1 cellular context compared by ENCODE assay signal in the genomic region with DNA sequence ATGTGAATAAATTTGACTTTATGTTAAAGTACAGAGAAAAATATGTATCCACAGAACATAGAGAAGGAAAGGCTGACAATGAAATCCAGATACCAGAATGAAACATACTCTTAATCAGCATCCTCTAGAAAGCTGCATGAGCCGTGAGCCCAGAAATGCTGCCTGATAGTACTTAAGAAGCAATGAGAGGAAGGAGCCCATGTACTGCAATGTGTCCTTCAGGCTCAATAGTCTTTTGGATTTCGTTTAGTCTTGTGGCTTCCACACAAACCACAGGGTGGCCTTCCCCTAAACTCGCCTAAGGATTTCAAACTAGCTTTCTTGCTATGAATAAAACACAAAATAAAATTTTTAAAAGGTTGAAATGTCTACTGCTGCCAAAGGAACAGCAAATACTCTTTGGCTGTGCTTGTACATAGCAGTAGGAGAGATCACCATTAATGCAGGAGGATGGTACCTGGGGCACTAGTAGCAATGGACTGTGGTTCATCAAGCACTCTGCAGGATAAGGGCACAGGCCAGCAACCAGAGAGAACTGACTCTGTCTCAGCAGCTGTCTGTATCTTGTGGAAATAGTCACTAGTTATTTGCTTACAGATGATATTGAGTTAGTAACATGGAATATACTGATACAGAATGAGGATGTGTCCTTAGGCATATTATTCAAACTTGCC.
TF ChIP-seq lines count a peak whose summit lies in the region.

No MANE protein-coding gene starts in this region.

TF ChIP-seq in H1, 55 proteins besides CTCF, POLR2A, EP300 and RAD21:
- TF ChIP-seq SIX5 (IDR thresholded peaks at IDR 0.05; ENCODE audit: low read depth, low read length) (no peak), KDM1A (IDR thresholded peaks at IDR 0.05; ENCODE audit: borderline replicate concordance, low read length) (no peak), RFX5 (IDR thresholded peaks at IDR 0.05; ENCODE audit: borderline replicate concordance, low read depth, low read length) (no peak), ZNF274 (IDR thresholded peaks at IDR 0.05; ENCODE audit: borderline replicate concordance, extremely low read depth, low read length) (no peak), TBP (IDR thresholded peaks at IDR 0.05; ENCODE audit: low read depth, low read length) (no peak), CREB1 (IDR thresholded peaks at IDR 0.05) (no peak), MAFK (IDR thresholded peaks at IDR 0.05; ENCODE audit: low read depth, low read length) (no peak), SRF (IDR thresholded peaks at IDR 0.05; ENCODE audit: low read depth, low read length) (no peak), JUN (IDR thresholded peaks at IDR 0.05; ENCODE audit: low read depth, low read length) (no peak), JUND (IDR thresholded peaks at IDR 0.05; ENCODE audit: low read length) (no peak), RBBP5 (IDR thresholded peaks at IDR 0.05; ENCODE audit: borderline replicate concordance, low read depth, low read length) (no peak), CBX5 (IDR thresholded peaks at IDR 0.05; ENCODE audit: low read depth, low read length) (no peak), SUZ12 (IDR thresholded peaks at IDR 0.05; ENCODE audit: low read length) (no peak), BRCA1 (IDR thresholded peaks at IDR 0.05; ENCODE audit: low read depth, low read length) (no peak)
- TF ChIP-seq, protein P1, sequence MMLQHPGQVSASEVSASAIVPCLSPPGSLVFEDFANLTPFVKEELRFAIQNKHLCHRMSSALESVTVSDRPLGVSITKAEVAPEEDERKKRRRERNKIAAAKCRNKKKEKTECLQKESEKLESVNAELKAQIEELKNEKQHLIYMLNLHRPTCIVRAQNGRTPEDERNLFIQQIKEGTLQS (IDR thresholded peaks at IDR 0.05; ENCODE audit: insufficient read depth, low read depth, low read length): no peak
